ENCODE assay signal across 8 cellular contexts in the genomic region with DNA sequence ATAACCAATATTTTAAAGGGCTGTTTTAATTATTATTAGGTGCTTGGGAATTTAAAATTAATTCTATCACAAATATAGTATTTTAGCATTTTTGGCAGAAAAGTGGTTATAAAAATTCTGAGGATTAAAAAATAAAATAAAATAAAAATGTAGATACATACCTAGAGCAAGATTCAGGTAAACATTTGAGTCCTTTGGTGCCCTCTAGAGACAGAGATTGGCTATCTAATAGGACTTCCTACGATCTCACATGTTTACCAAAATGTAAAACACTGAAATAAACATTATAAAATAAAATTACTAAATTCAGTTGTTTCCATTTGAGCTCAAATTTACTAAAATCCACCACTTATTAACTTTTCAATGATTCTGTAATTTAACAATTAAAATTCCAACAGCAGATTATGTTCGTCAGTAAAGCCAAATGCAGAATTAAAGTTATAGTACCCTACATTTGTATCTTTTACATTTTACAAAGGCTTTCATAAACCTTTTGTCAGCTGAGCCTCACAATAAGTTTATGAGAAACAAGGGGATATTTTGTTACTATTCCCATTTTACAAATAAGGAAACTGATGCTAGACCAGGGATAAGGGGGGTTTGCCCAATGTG. TPM values are rescaled to one million over a fixed set of nuclear protein-coding genes. Genes with fewer than 3 reads are reported as not detected.
DNase-seq lines count a peak whose midpoint lies in the region; ATAC-seq, FAIRE-seq and TF ChIP-seq lines count a peak whose summit lies in the region.

No MANE protein-coding gene starts in this region.

- intact Hi-C loops in CD8-positive, alpha-beta T cell (cut with DNase I, micrococcal nuclease), result no loop called here

- no peak overlapping the region for H3K9ac ChIP-seq in neural cell (ENCODE audit: low read length)

- H3K36me3 ChIP-seq in neural cell (ENCODE audit: insufficient read depth, low read length), result no peaks in the 10 kb centered on the region
- H3K36me3 ChIP-seq in CD8-positive, alpha-beta T cell (ENCODE audit: insufficient read depth, low read length), result no peaks in the 10 kb centered on the region

- FAIRE-seq in G401.6 (lab: Jason Lieb, UNC), result peak; percentile 93

- ATAC-seq in CD8-positive, alpha-beta T cell, result no peak

- H4K20me1 ChIP-seq in neural cell (ENCODE audit: insufficient read depth), result no peaks in the 10 kb centered on the region

- DNase-seq in LoVo (ENCODE audit: low spot score) (peak; percentile 16), cerebellar cortex (ENCODE audit: low spot score) (peak; percentile 32), NCI-H2171 treated with DMSO at 0.1 percent for 48 hours (lab: John Stamatoyannopoulos, UW) (no peak)
- DNase-seq in CD8-positive, alpha-beta T cell, result no peak
- DNase-seq in activated naive CD4-positive, alpha-beta T cell (lab: John Stamatoyannopoulos, UW), result no peak
- DNase-seq in stimulated activated CD4-positive, alpha-beta T cell treated with anti-CD3 and anti-CD28 coated beads, Interleukin-4, amount 100 ng/mL, for 4 hours, result no peak

- TF ChIP-seq EP300 in neural cell (conservative IDR thresholded peaks at IDR 0.05; ENCODE audit: poor library complexity, severe bottlenecking), result no peak

- peaks cover 7% of the 10 kb centered on the region for H3K4me1 Mint-ChIP-seq in CD8-positive, alpha-beta T cell (ENCODE audit: low read depth)

- peak; percentile 63 for TF ChIP-seq CTCF in neural cell (IDR thresholded peaks at IDR 0.05; ENCODE audit: poor library complexity, severe bottlenecking)
- TF ChIP-seq CTCF in CD8-positive, alpha-beta T cell (IDR thresholded peaks at IDR 0.05), result no peak

- CTCF ChIA-PET in CD8-positive, alpha-beta T cell (lab: Charles Lee), result no interaction called here

- H3K27me3 Mint-ChIP-seq in CD8-positive, alpha-beta T cell (ENCODE audit: low read depth), result no peaks in the 10 kb centered on the region

- H3K9me2 ChIP-seq in neural cell (ENCODE audit: insufficient read depth, low read length), result no peaks in the 10 kb centered on the region

- no peaks in the 10 kb centered on the region for H3K79me2 ChIP-seq in neural cell (replicated peaks; ENCODE audit: insufficient read depth, low read length)

- POLR2A ChIA-PET in CD8-positive, alpha-beta T cell (lab: Charles Lee), result no interaction called here

- no peak overlapping the region for H3K4me3 Mint-ChIP-seq in CD8-positive, alpha-beta T cell

- H3K4me1 ChIP-seq in CD8-positive, alpha-beta T cell (ENCODE audit: insufficient read depth, low read length), result no peaks in the 10 kb centered on the region

- H3K4me2 ChIP-seq in neural cell (ENCODE audit: low read length), result no peak overlapping the region

- H3K4me3 ChIP-seq in neural cell (ENCODE audit: low read length), result no peak overlapping the region
- no peak overlapping the region for H3K4me3 ChIP-seq in CD8-positive, alpha-beta T cell (ENCODE audit: low read depth, low read length)

- peaks cover 20% of the 10 kb centered on the region for H3K36me3 Mint-ChIP-seq in CD8-positive, alpha-beta T cell

- H3K9me3 Mint-ChIP-seq in CD8-positive, alpha-beta T cell, result no peaks in the 10 kb centered on the region

- no peaks in the 10 kb centered on the region for H3K27me3 ChIP-seq in neural cell (ENCODE audit: insufficient read depth, low read depth, low read length)
- no peaks in the 10 kb centered on the region for H3K27me3 ChIP-seq in CD8-positive, alpha-beta T cell (ENCODE audit: insufficient read depth, low read length)

- no peak overlapping the region for H3K27ac Mint-ChIP-seq in CD8-positive, alpha-beta T cell

- no peak overlapping the region for H2AFZ ChIP-seq in neural cell (ENCODE audit: low read depth, low read length)

- H3K9me3 ChIP-seq in neural cell (ENCODE audit: low read length), result no peaks in the 10 kb centered on the region
- no peaks in the 10 kb centered on the region for H3K9me3 ChIP-seq in CD8-positive, alpha-beta T cell (ENCODE audit: low read length)

- no peak overlapping the region for H3K27ac ChIP-seq in neural cell (ENCODE audit: low read length)
- no peak overlapping the region for H3K27ac ChIP-seq in CD8-positive, alpha-beta T cell (ENCODE audit: low read depth, low read length)

- H3F3A ChIP-seq in neural cell (ENCODE audit: insufficient read depth, low read length, poor library complexity, severe bottlenecking), result peaks cover 6% of the 10 kb centered on the region

- peak; percentile 71 for TF ChIP-seq RAD21 in neural cell (conservative IDR thresholded peaks at IDR 0.05)

TF ChIP-seq in neural cell, 6 proteins besides CTCF, POLR2A, EP300 and RAD21:
- TF ChIP-seq, protein P1, sequence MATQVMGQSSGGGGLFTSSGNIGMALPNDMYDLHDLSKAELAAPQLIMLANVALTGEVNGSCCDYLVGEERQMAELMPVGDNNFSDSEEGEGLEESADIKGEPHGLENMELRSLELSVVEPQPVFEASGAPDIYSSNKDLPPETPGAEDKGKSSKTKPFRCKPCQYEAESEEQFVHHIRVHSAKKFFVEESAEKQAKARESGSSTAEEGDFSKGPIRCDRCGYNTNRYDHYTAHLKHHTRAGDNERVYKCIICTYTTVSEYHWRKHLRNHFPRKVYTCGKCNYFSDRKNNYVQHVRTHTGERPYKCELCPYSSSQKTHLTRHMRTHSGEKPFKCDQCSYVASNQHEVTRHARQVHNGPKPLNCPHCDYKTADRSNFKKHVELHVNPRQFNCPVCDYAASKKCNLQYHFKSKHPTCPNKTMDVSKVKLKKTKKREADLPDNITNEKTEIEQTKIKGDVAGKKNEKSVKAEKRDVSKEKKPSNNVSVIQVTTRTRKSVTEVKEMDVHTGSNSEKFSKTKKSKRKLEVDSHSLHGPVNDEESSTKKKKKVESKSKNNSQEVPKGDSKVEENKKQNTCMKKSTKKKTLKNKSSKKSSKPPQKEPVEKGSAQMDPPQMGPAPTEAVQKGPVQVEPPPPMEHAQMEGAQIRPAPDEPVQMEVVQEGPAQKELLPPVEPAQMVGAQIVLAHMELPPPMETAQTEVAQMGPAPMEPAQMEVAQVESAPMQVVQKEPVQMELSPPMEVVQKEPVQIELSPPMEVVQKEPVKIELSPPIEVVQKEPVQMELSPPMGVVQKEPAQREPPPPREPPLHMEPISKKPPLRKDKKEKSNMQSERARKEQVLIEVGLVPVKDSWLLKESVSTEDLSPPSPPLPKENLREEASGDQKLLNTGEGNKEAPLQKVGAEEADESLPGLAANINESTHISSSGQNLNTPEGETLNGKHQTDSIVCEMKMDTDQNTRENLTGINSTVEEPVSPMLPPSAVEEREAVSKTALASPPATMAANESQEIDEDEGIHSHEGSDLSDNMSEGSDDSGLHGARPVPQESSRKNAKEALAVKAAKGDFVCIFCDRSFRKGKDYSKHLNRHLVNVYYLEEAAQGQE (IDR thresholded peaks at IDR 0.05; ENCODE audit: borderline replicate concordance), result no peak
- no peak for TF ChIP-seq TAF1 (IDR thresholded peaks at IDR 0.05; ENCODE audit: low read depth)
- peak; percentile 67 for TF ChIP-seq SMC3 (conservative IDR thresholded peaks at IDR 0.05; ENCODE audit: poor library complexity)

RNA-seq across cellular contexts. Expression of a gene that starts 27.7 kb away (rescaled TPM):
- 28.5 and 34.9 TPM in 2 replicates for polyA plus RNA-seq in neural cell
- 66.2 and 75.6 TPM in 2 replicates for polyA minus RNA-seq in neural cell
- total RNA-seq in CD8-positive, alpha-beta T cell, result 10 to 100 TPM; 16.8 to 17.6 TPM

Comparison
In these comparisons a context has a peak if more than half of its experiments do, and no peak if none do; other contexts are left out.
1. DNase-seq: peak in LoVo (single experiment) and cerebellar cortex (single experiment); none in CD8-positive, alpha-beta T cell (0 of 7), activated naive CD4-positive, alpha-beta T cell (0 of 4), NCI-H2171 treated with DMSO at 0.1 percent for 48 hours (single experiment) and stimulated activated CD4-positive, alpha-beta T cell treated with anti-CD3 and anti-CD28 coated beads, Interleukin-4, amount 100 ng/mL, for 4 hours (0 of 2).